17 cellular contexts compared by ENCODE assay signal in the genomic region with DNA sequence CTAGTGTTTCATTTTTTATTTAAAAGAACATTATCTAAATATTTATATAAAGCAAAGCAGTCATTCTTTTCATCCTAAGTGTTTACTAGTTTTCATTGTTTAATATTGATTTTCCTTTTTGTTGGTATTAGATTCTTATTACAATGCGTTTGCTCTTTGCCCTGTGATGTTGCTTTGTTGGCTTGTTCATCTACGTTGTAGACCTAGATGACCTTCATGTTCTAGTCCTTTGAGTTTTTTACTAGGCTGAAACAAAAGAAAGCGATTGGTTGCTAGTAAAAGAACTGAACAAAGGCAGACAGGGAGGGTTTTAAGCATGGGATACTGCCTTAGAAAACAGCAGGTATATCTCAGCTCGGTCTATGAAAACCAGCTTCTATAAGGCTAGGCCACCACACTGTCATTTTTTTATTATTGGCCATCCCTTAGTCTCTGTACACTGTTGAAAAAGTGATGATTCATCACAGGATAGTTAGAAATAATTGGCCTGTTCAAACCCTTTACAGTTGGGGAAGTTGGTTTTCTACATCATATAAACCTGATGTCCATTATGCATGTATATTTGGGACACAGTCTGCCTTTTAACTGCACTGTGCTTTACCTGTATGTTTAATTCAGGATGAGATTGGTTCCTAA.
DNase-seq lines count a peak whose midpoint lies in the region; ATAC-seq and TF ChIP-seq lines count a peak whose summit lies in the region.
"Had no signal": no experiment of that assay in that cellular context is flagged by ENCODE, and none has a peak within 500 bp of the region (broad histone marks: within the 10 kb centered on the region; RNA-seq: fewer than 3 reads in every experiment).

No MANE protein-coding gene starts in this region.

- DNase-seq in activated naive CD8-positive, alpha-beta T cell treated with anti-CD3 and anti-CD28 coated beads for 36 hours: no peak
- DNase-seq in activated naive CD8-positive, alpha-beta T cell treated with anti-CD3 and anti-CD28 coated beads, Interleukin-2, amount 50 U/mL, for 24 hours: no peak
- peak; percentile 5 for DNase-seq in LHCN-M2 (ENCODE audit: low read depth)
- DNase-seq in SK-N-MC (ENCODE audit: low read depth, low spot score): no peak
- DNase-seq in NCI-H446 (lab: John Stamatoyannopoulos, UW): no peak
- no peak for DNase-seq in heart right ventricle
- DNase-seq in AG20443 (ENCODE audit: low spot score): no peak
- DNase-seq: CD8-positive, alpha-beta memory T cell; lower lobe of right lung; NCI-H1694; NCI-H524 treated with DMSO at 0.1 percent for 48 hours; stimulated activated CD4-positive, alpha-beta T cell treated with anti-CD3 and anti-CD28 coated beads, Interleukin-1b, Interleukin-23, amount 100 ng/mL, for 48 hours had no signal

- H3K27ac ChIP-seq in SK-N-MC (peak overlapping the region; percentile 99), heart right ventricle (no peak overlapping the region)
- H3K27ac ChIP-seq: HL-60, KMS-11, lower lobe of right lung had no signal

- peaks cover 30% of the 10 kb centered on the region for H3K36me3 Mint-ChIP-seq in activated naive CD8-positive, alpha-beta T cell treated with anti-CD3 and anti-CD28 coated beads for 36 hours
- peaks cover 9% of the 10 kb centered on the region for H3K36me3 Mint-ChIP-seq in activated naive CD8-positive, alpha-beta T cell treated with anti-CD3 and anti-CD28 coated beads, Interleukin-2, amount 50 U/mL, for 24 hours (ENCODE audit: low read depth)

- peak overlapping the region; percentile 4 for H3K27ac Mint-ChIP-seq in activated naive CD8-positive, alpha-beta T cell treated with anti-CD3 and anti-CD28 coated beads for 36 hours
- H3K27ac Mint-ChIP-seq in activated naive CD8-positive, alpha-beta T cell treated with anti-CD3 and anti-CD28 coated beads, Interleukin-2, amount 50 U/mL, for 24 hours: no peak overlapping the region
- H3K27ac Mint-ChIP-seq: CD8-positive, alpha-beta memory T cell; T-helper 1 cell treated with Interleukin-12 subunit alpha and Interleukin-12 subunit beta and Interleukin-4 antibody, amounts not matched to agents 30 μg/mL and 1 μg/mL, for 36 hours had no signal

- H3K36me3 ChIP-seq in SK-N-MC (ENCODE audit: insufficient read depth, low read length) (no peaks in the 10 kb centered on the region; the same call in 1 of the 2 replicates), heart right ventricle (no peaks in the 10 kb centered on the region)
- H3K36me3 ChIP-seq: lower lobe of right lung had no signal

- no peak for ATAC-seq in activated naive CD8-positive, alpha-beta T cell treated with anti-CD3 and anti-CD28 coated beads, Interleukin-2, amount 50 U/mL, for 24 hours
- ATAC-seq in GM18498 (IDR thresholded peaks at IDR 0.05; ENCODE audit: unreplicated experiment): no peak
- ATAC-seq in heart right ventricle: no peak
- ATAC-seq: lower lobe of right lung, sciatic nerve had no signal

- H3K9me3 ChIP-seq in SK-N-MC (ENCODE audit: low read depth, low read length) (no peaks in the 10 kb centered on the region), heart right ventricle (no peaks in the 10 kb centered on the region)
- H3K9me3 ChIP-seq: lower lobe of right lung had no signal

- H3K27me3 Mint-ChIP-seq in activated naive CD8-positive, alpha-beta T cell treated with anti-CD3 and anti-CD28 coated beads for 36 hours: no peaks in the 10 kb centered on the region
- no peaks in the 10 kb centered on the region for H3K27me3 Mint-ChIP-seq in activated naive CD8-positive, alpha-beta T cell treated with anti-CD3 and anti-CD28 coated beads, Interleukin-2, amount 50 U/mL, for 24 hours
- H3K27me3 Mint-ChIP-seq: CD8-positive, alpha-beta memory T cell had no signal

- WGBS in heart right ventricle, 2 donors: 96 to 98% methylated on average over 4 of the region's 4 CpGs

- peaks cover 32% of the 10 kb centered on the region for H3K4me1 Mint-ChIP-seq in activated naive CD8-positive, alpha-beta T cell treated with anti-CD3 and anti-CD28 coated beads for 36 hours
- H3K4me1 Mint-ChIP-seq in activated naive CD8-positive, alpha-beta T cell treated with anti-CD3 and anti-CD28 coated beads, Interleukin-2, amount 50 U/mL, for 24 hours: peaks cover 35% of the 10 kb centered on the region

- intact Hi-C loops in heart right ventricle (cut with DNase I): no loop called here

- no peaks in the 10 kb centered on the region for H3K9me3 Mint-ChIP-seq in activated naive CD8-positive, alpha-beta T cell treated with anti-CD3 and anti-CD28 coated beads for 36 hours
- no peaks in the 10 kb centered on the region for H3K9me3 Mint-ChIP-seq in activated naive CD8-positive, alpha-beta T cell treated with anti-CD3 and anti-CD28 coated beads, Interleukin-2, amount 50 U/mL, for 24 hours
- H3K9me3 Mint-ChIP-seq: CD8-positive, alpha-beta memory T cell; T-helper 1 cell treated with Interleukin-12 subunit alpha and Interleukin-12 subunit beta and Interleukin-4 antibody, amounts not matched to agents 30 μg/mL and 1 μg/mL, for 36 hours had no signal

- no peaks in the 10 kb centered on the region for H3K27me3 ChIP-seq in heart right ventricle

- no peak overlapping the region for H3K4me3 ChIP-seq in SK-N-MC
- H3K4me3 ChIP-seq in heart right ventricle: no peak overlapping the region
- H3K4me3 ChIP-seq: lower lobe of right lung had no signal

- no peak overlapping the region for H3K9ac ChIP-seq in SK-N-MC (ENCODE audit: insufficient read length)
- H3K9ac ChIP-seq: KMS-11 had no signal

- H3K4me1 ChIP-seq in heart right ventricle: peaks cover 0 to 12% (median 0%) of the 10 kb centered on the region in 9 donors
- H3K4me1 ChIP-seq: lower lobe of right lung had no signal

- no peak overlapping the region for H3K4me3 Mint-ChIP-seq in activated naive CD8-positive, alpha-beta T cell treated with anti-CD3 and anti-CD28 coated beads for 36 hours
- no peak overlapping the region for H3K4me3 Mint-ChIP-seq in activated naive CD8-positive, alpha-beta T cell treated with anti-CD3 and anti-CD28 coated beads, Interleukin-2, amount 50 U/mL, for 24 hours
- H3K4me3 Mint-ChIP-seq: CD8-positive, alpha-beta memory T cell; T-helper 1 cell treated with Interleukin-12 subunit alpha and Interleukin-12 subunit beta and Interleukin-4 antibody, amounts not matched to agents 30 μg/mL and 1 μg/mL, for 36 hours had no signal

- TF ChIP-seq CTCF in heart right ventricle (IDR thresholded peaks at IDR 0.05): no peak
